Comparison of ENCODE assay signal across 8 cellular contexts in genomic region chr1:8858888-8859706, GRCh38. TPM values are rescaled to one million over a fixed set of nuclear protein-coding genes. Genes with fewer than 3 reads are reported as not detected.
DNase-seq lines count a peak whose midpoint lies in the region; ATAC-seq and TF ChIP-seq lines count a peak whose summit lies in the region.

No MANE protein-coding gene starts in this region.

- H3K4me1 ChIP-seq in MM.1S (ENCODE audit: low read length) (0 out of 2 replicates have a peak, but pooled peaks cover 3% of the 10 kb centered on the region), colonic mucosa (no peaks in the 10 kb centered on the region), vagina (peaks cover 13% of the 10 kb centered on the region)

- no peaks in the 10 kb centered on the region for H3K9me2 ChIP-seq in MM.1S (replicated peaks; ENCODE audit: insufficient read depth, low read length)

- peaks cover 3% of the 10 kb centered on the region for H3K4me1 Mint-ChIP-seq in memory B cell

- H3K27ac Mint-ChIP-seq in memory B cell: peak overlapping the region; percentile 65

- intact Hi-C loops in colonic mucosa (cut with DNase I): no loop called here
- intact Hi-C loops in vagina (cut with DNase I): no loop called here

- no peaks in the 10 kb centered on the region for H3K27me3 ChIP-seq in MM.1S (replicated peaks; ENCODE audit: insufficient read depth, low read length)
- H3K27me3 ChIP-seq in colonic mucosa: no peaks in the 10 kb centered on the region
- no peaks in the 10 kb centered on the region for H3K27me3 ChIP-seq in vagina

- H3K36me3 ChIP-seq in MM.1S (replicated peaks; ENCODE audit: insufficient read depth, low read length) (peaks cover 33% of the 10 kb centered on the region), colonic mucosa (peaks cover 34% of the 10 kb centered on the region), vagina (peaks cover 4 to 64% of the 10 kb centered on the region in 2 donors)

- H4K20me1 ChIP-seq in MM.1S (ENCODE audit: insufficient read depth, low read length): peaks cover 13% of the 10 kb centered on the region; the same call in 1 of the 2 replicates

- DNase-seq in NCI-H146 (lab: John Stamatoyannopoulos, UW) (peak; percentile 15), NCI-H146 treated with DMSO at 0.1 percent for 48 hours (lab: John Stamatoyannopoulos, UW; ENCODE audit: unreplicated experiment) (no peak), MM.1S (peak; percentile 40), T-helper 9 cell (peak; percentile 29), colonic mucosa (peak; percentile 54), memory B cell (ENCODE audit: low spot score in 2 of 2) (peak; percentile 47 to 52), vagina (ENCODE audit: extremely low spot score in 2 of 2) (no peak)

- ATAC-seq in memory B cell (ENCODE audit: low read depth): peak; percentile 89
- ATAC-seq in GM21515 (IDR thresholded peaks at IDR 0.05; ENCODE audit: unreplicated experiment): no peak

- peaks cover 32% of the 10 kb centered on the region for H3F3A ChIP-seq in MM.1S (ENCODE audit: insufficient read depth, low read length)

- H3K4me3 ChIP-seq in MM.1S (ENCODE audit: low read length): no peak overlapping the region
- H3K4me3 ChIP-seq in colonic mucosa: no peak overlapping the region
- H3K4me3 ChIP-seq in vagina: no peak overlapping the region

- H3K27ac ChIP-seq in MM.1S (ENCODE audit: low read length): no peak overlapping the region
- H3K27ac ChIP-seq in colonic mucosa: no peak overlapping the region
- H3K27ac ChIP-seq in vagina: no peak overlapping the region

- H2AFZ ChIP-seq in MM.1S (ENCODE audit: low read length): no peak overlapping the region

- H3K27me3 Mint-ChIP-seq in memory B cell: no peaks in the 10 kb centered on the region

- H3K9ac ChIP-seq in MM.1S (ENCODE audit: low read length) (no peak overlapping the region), colonic mucosa (ENCODE audit: low read depth in 2 of 2, low read length in 2 of 2) (no peak overlapping the region)

- H3K9me3 ChIP-seq in MM.1S (replicated peaks; ENCODE audit: insufficient read depth, low read length) (no peaks in the 10 kb centered on the region), colonic mucosa (no peaks in the 10 kb centered on the region), vagina (no peaks in the 10 kb centered on the region)

- TF ChIP-seq CTCF in MM.1S (IDR thresholded peaks at IDR 0.05; ENCODE audit: low read length): peak; percentile 56
- TF ChIP-seq CTCF in colonic mucosa (IDR thresholded peaks at IDR 0.05): peak; percentile 26
- TF ChIP-seq CTCF in vagina (IDR thresholded peaks at IDR 0.05): peak; percentile 28 to 63 (median 42)

- no peak overlapping the region for H3K4me3 Mint-ChIP-seq in memory B cell

- H3K79me2 ChIP-seq in MM.1S (ENCODE audit: low read length): peaks cover 13% of the 10 kb centered on the region; the same call in 1 of the 2 replicates

- no peak overlapping the region for H3K4me2 ChIP-seq in MM.1S (ENCODE audit: low read depth, low read length)

- H3K36me3 Mint-ChIP-seq in memory B cell: peaks cover 29% of the 10 kb centered on the region

- no peaks in the 10 kb centered on the region for H3K9me3 Mint-ChIP-seq in memory B cell

- no peak for TF ChIP-seq POLR2A in vagina (IDR thresholded peaks at IDR 0.05)

RNA-seq across cellular contexts. Expression of gene ENO1, which starts 19.4 kb away (rescaled TPM):
- total RNA-seq in colonic mucosa (1,000 to 10,000 TPM in 1 of 2 donors, 100 to 1,000 TPM in 1; 982 to 1,067 TPM), vagina (558 TPM)

RNA-seq across cellular contexts. Expression of gene RERE, which starts 41.7 kb away (rescaled TPM):
- total RNA-seq in colonic mucosa (100 to 1,000 TPM in 1 of 2 donors, 10 to 100 TPM in 1; 96.0 to 105 TPM), vagina (80.3 TPM)

Comparison
In these comparisons a context has a peak if more than half of its experiments do, and no peak if none do; other contexts are left out.
1. DNase-seq: peak in NCI-H146 (single experiment), MM.1S (single experiment), T-helper 9 cell (single experiment), colonic mucosa (single experiment) and memory B cell (2 of 2); none in NCI-H146 treated with DMSO at 0.1 percent for 48 hours (single experiment) and vagina (0 of 2).
2. Peak in every context shown above with its lines, with median percentiles within 50 percentile points of each other: CTCF ChIP-seq.